Comparison of ENCODE assay signal across 29 cellular contexts in genomic region chr4:28369504-28369903, GRCh38.
DNase-seq lines count a peak whose midpoint lies in the region; ATAC-seq, FAIRE-seq and TF ChIP-seq lines count a peak whose summit lies in the region.
"Had no signal": no experiment of that assay in that cellular context is flagged by ENCODE, and none has a peak within 500 bp of the region (broad histone marks: within the 10 kb centered on the region; RNA-seq: fewer than 3 reads in every experiment).

No MANE protein-coding gene starts in this region.

- H3K9me1 ChIP-seq in keratinocyte (ENCODE audit: control insufficient read depth, extremely low read depth, insufficient read depth, low read length): no peaks in the 10 kb centered on the region

- no peak for ATAC-seq in GM19455 (IDR thresholded peaks at IDR 0.05; ENCODE audit: unreplicated experiment)
- ATAC-seq: activated CD4-positive, CD25-positive, alpha-beta regulatory T cell treated with anti-CD3 and anti-CD28 coated beads, Interleukin-2, amount 50 U/mL, for 24 hours; body of pancreas; left lobe of liver had no signal

- dilution Hi-C loops in keratinocyte (cut with MboI; ENCODE audit: extremely low pct_ligation_motif_present, low sequenced_read_pairs): no loop called here

- H3K9me3 ChIP-seq in keratinocyte (ENCODE audit: control insufficient read depth, low read depth, low read length): no peaks in the 10 kb centered on the region
- H3K9me3 ChIP-seq: body of pancreas, HAP-1, right atrium auricular region, testis had no signal

- no peaks in the 10 kb centered on the region for H3K36me3 ChIP-seq in bronchial epithelial cell (ENCODE audit: control insufficient read depth, insufficient read depth, low read length)
- H3K36me3 ChIP-seq in keratinocyte (ENCODE audit: control insufficient read depth in 2 of 2, extremely low read depth in 1 of 2, insufficient read depth in 2 of 2, low read length in 2 of 2): no peaks in the 10 kb centered on the region
- H3K36me3 ChIP-seq: HAP-1, neural progenitor cell, right atrium auricular region had no signal

- peaks cover 8% of the 10 kb centered on the region for H3K4me1 ChIP-seq in keratinocyte (ENCODE audit: control insufficient read depth, extremely low read depth, insufficient read depth, low read length)
- H3K4me1 ChIP-seq: body of pancreas, HAP-1, right atrium auricular region, testis had no signal

- H2AFZ ChIP-seq in keratinocyte (ENCODE audit: control insufficient read depth, low read length): peak overlapping the region; percentile 20
- H2AFZ ChIP-seq: neural progenitor cell had no signal

- no peak overlapping the region for H3K9ac ChIP-seq in keratinocyte (ENCODE audit: control insufficient read depth, extremely low read depth, insufficient read depth, low read length)
- H3K9ac ChIP-seq: KMS-11, neural progenitor cell had no signal

- peak; percentile 29 for DNase-seq in EL
- peak; percentile 68 for DNase-seq in NCI-H226
- DNase-seq in bronchial epithelial cell (ENCODE audit: low read depth): peak; percentile 86
- no peak for DNase-seq in keratinocyte (ENCODE audit: low read depth, low spot score)
- no peak for DNase-seq in mesenteric fat pad (ENCODE audit: low spot score)
- no peak for DNase-seq in NAMALWA (ENCODE audit: low spot score)
- DNase-seq: activated CD4-positive, alpha-beta T cell treated with anti-CD3 and anti-CD28 coated beads, Interleukin-2, amount 50 U/mL, for 4 hours; activated naive CD4-positive, alpha-beta T cell; body of pancreas; CD4-positive, alpha-beta memory T cell; immature natural killer cell; mesenchymal stem cell; NCI-H1436; NCI-H2107; NCI-H774; posterior cingulate gyrus; RPMI8226; stimulated activated CD4-positive, alpha-beta T cell treated with anti-CD3 and anti-CD28 coated beads, Interleukin-1b, Interleukin-23, amount 100 ng/mL, for 48 hours; stimulated activated naive CD4-positive, alpha-beta T cell treated with Interleukin-2 at 50 U/mL for 16 hours; testis had no signal

- H3K27me3 ChIP-seq in bronchial epithelial cell (ENCODE audit: control insufficient read depth, insufficient read depth, low read length) (no peaks in the 10 kb centered on the region), keratinocyte (ENCODE audit: control insufficient read depth, extremely low read depth, insufficient read depth, low read length) (no peaks in the 10 kb centered on the region)
- H3K27me3 ChIP-seq: body of pancreas, neural progenitor cell, right atrium auricular region, testis had no signal

- peak overlapping the region; percentile 58 for H3K27ac ChIP-seq in keratinocyte (ENCODE audit: control insufficient read depth, insufficient read depth, low read length)
- H3K27ac ChIP-seq: body of pancreas, HL-60, KMS-11, neural progenitor cell, right atrium auricular region, testis had no signal

- H4K20me1 ChIP-seq in keratinocyte (ENCODE audit: control insufficient read depth, extremely low read depth, insufficient read depth, low read length): no peaks in the 10 kb centered on the region

- H3K79me2 ChIP-seq in keratinocyte (ENCODE audit: control insufficient read depth, insufficient read depth, low read length): no peaks in the 10 kb centered on the region

- TF ChIP-seq CTCF in bronchial epithelial cell (IDR thresholded peaks at IDR 0.05; ENCODE audit: insufficient read depth, low read length, severe bottlenecking) (no peak), keratinocyte (optimal IDR thresholded peaks at IDR 0.05 in 1 of 3, IDR thresholded peaks at IDR 0.05 in 1 of 3, conservative IDR thresholded peaks at IDR 0.05 in 1 of 3; ENCODE audit: extremely low read depth in 1 of 3, insufficient read depth in 2 of 3, low read length in 3 of 3) (no peak)

- no peak overlapping the region for H3K4me3 ChIP-seq in bronchial epithelial cell (ENCODE audit: low read depth, low read length)
- no peak overlapping the region for H3K4me3 ChIP-seq in keratinocyte (ENCODE audit: control insufficient read depth in 2 of 3, extremely low read depth in 1 of 3, insufficient read depth in 2 of 3, low read depth in 1 of 3, low read length in 3 of 3)
- H3K4me3 ChIP-seq: body of pancreas, HAP-1, neural progenitor cell, right atrium auricular region, testis had no signal

- FAIRE-seq in bronchial epithelial cell (lab: Jason Lieb, UNC): no peak
- FAIRE-seq in keratinocyte (lab: Jason Lieb, UNC): no peak
- FAIRE-seq: GM12891 had no signal

- no peak overlapping the region for H3K4me2 ChIP-seq in keratinocyte (ENCODE audit: control insufficient read depth, extremely low read depth, insufficient read depth, low read depth, low read length)
- H3K4me2 ChIP-seq: KMS-11, neural progenitor cell had no signal

Comparison
In these comparisons a context has a peak if more than half of its experiments do, and no peak if none do; other contexts are left out.
1. DNase-seq: peak in EL (single experiment), NCI-H226 (single experiment) and bronchial epithelial cell (single experiment); none in keratinocyte (single experiment), mesenteric fat pad (single experiment) and NAMALWA (single experiment).